Comparison of ENCODE assay signal across 22 cellular contexts in genomic region chr15:83457149-83457548, GRCh38. TPM values are rescaled to one million over a fixed set of nuclear protein-coding genes. Genes with fewer than 3 reads are reported as not detected.
"Had no signal": no experiment of that assay in that cellular context is flagged by ENCODE, and none has a peak within 500 bp of the region (broad histone marks: within the 10 kb centered on the region; RNA-seq: fewer than 3 reads in every experiment).

No MANE protein-coding gene starts in this region.

- FAIRE-seq: endothelial cell of umbilical vein, islet of Langerhans, pancreas, small intestine, urothelium cell line had no signal

- H3K27me3 ChIP-seq: pancreas had no signal

- DNase-seq: cortex of kidney; effector memory CD8-positive, alpha-beta T cell; heart left ventricle; hippocampal formation; kidney glomerular epithelial cell; natural killer cell; occipital lobe; pancreas; right cardiac atrium; small intestine; stimulated activated CD4-positive, alpha-beta T cell treated with anti-CD3 and anti-CD28 coated beads, Interleukin-12 subunit alpha, Interleukin-12 subunit beta, amount 100 ng/mL, for 4 hours; stimulated activated CD4-positive, alpha-beta T cell treated with anti-CD3 and anti-CD28 coated beads, Interleukin-2, amount 100 ng/mL, for 48 hours; stimulated activated naive CD4-positive, alpha-beta T cell treated with Interleukin-2 at 50 U/mL for 16 hours; trophoblast cell had no signal

- H3K4me3 ChIP-seq: heart left ventricle, pancreas had no signal

- ATAC-seq: effector memory CD8-positive, alpha-beta T cell; heart left ventricle; left lobe of liver; natural killer cell; pancreas; right cardiac atrium had no signal

- H3K4me3 Mint-ChIP-seq: effector memory CD8-positive, alpha-beta T cell; mesothelial cell of epicardium; natural killer cell had no signal

- H3K9me3 ChIP-seq: heart left ventricle, pancreas had no signal

- H3K36me3 ChIP-seq: heart left ventricle, pancreas had no signal

- H3K36me3 Mint-ChIP-seq: mesothelial cell of epicardium, natural killer cell had no signal

- H3K4me1 ChIP-seq: heart left ventricle, pancreas had no signal

- H3K9me3 Mint-ChIP-seq: effector memory CD8-positive, alpha-beta T cell; natural killer cell had no signal

- H3K27ac Mint-ChIP-seq: effector memory CD8-positive, alpha-beta T cell; mesothelial cell of epicardium; natural killer cell; progenitor cell of endocrine pancreas had no signal

- H3K27ac ChIP-seq: heart left ventricle, pancreas had no signal

- H3K4me1 Mint-ChIP-seq: natural killer cell had no signal

RNA-seq across cellular contexts. Expression of gene SH3GL3, which starts 10.0 kb away (rescaled TPM):
- total RNA-seq: endothelial cell of umbilical vein, glomerular endothelial cell, left lobe of liver, mucosa of gallbladder, natural killer cell had no signal
- polyA plus RNA-seq: endothelial cell of umbilical vein, heart left ventricle had no signal
